13 cellular contexts compared by ENCODE assay signal in genomic region chr7:143487566-143487965, GRCh38. TPM values are rescaled to one million over a fixed set of nuclear protein-coding genes. Genes with fewer than 3 reads are reported as not detected.
A peak's percentile ranks its signal among the peaks of the same experiment; 100 is the strongest.
DNase-seq lines count a peak whose midpoint lies in the region; ATAC-seq and TF ChIP-seq lines count a peak whose summit lies in the region.
"Had no signal": no experiment of that assay in that cellular context is flagged by ENCODE, and none has a peak within 500 bp of the region (broad histone marks: within the 10 kb centered on the region; RNA-seq: fewer than 3 reads in every experiment).

No MANE protein-coding gene starts in this region.

- H3K4me1 Mint-ChIP-seq in activated CD4-positive, alpha-beta memory T cell treated with anti-CD3 and anti-CD28 coated beads, Interleukin-2, amount 10 ng/mL, durations not matched to agents 7 days and 5 days: peaks cover 9% of the 10 kb centered on the region

- no peak for ATAC-seq in HG03521 (IDR thresholded peaks at IDR 0.05; ENCODE audit: unreplicated experiment)
- no peak for ATAC-seq in HG03439 (IDR thresholded peaks at IDR 0.05; ENCODE audit: unreplicated experiment)

- H3K36me3 Mint-ChIP-seq in activated CD4-positive, alpha-beta memory T cell treated with anti-CD3 and anti-CD28 coated beads, Interleukin-2, amount 10 ng/mL, durations not matched to agents 7 days and 5 days (ENCODE audit: low read depth): no peaks in the 10 kb centered on the region

- POLR2A ChIA-PET in activated CD4-positive, alpha-beta memory T cell treated with anti-CD3 and anti-CD28 coated beads, Interleukin-2, amount 10 ng/mL, durations not matched to agents 7 days and 5 days (lab: Charles Lee): no interaction called here

- CTCF ChIA-PET in activated CD4-positive, alpha-beta memory T cell treated with anti-CD3 and anti-CD28 coated beads, Interleukin-2, amount 10 ng/mL, durations not matched to agents 7 days and 5 days (lab: Charles Lee): no interaction called here

- H3K4me1 ChIP-seq in prostate gland (replicated peaks): no peaks in the 10 kb centered on the region

- no peak overlapping the region for H3K4me3 Mint-ChIP-seq in activated CD4-positive, alpha-beta memory T cell treated with anti-CD3 and anti-CD28 coated beads, Interleukin-2, amount 10 ng/mL, durations not matched to agents 7 days and 5 days
- H3K4me3 Mint-ChIP-seq: endodermal cell had no signal

- peak; percentile 14 for DNase-seq in GM03348 (ENCODE audit: low spot score)
- peak; percentile 56 for DNase-seq in NCI-H1105 (lab: John Stamatoyannopoulos, UW)
- DNase-seq in fibroblast of gingiva (ENCODE audit: low read depth): peak; percentile 71
- peak; percentile 14 for DNase-seq in prostate gland (ENCODE audit: low spot score)
- DNase-seq in activated CD4-positive, alpha-beta memory T cell treated with anti-CD3 and anti-CD28 coated beads, Interleukin-2, amount 10 ng/mL, durations not matched to agents 7 days and 5 days: no peak
- DNase-seq in effector CD8-positive, alpha-beta T cell (lab: John Stamatoyannopoulos, UW): no peak
- DNase-seq: activated CD8-positive, alpha-beta memory T cell treated with anti-CD3 and anti-CD28 coated beads, Interleukin-2, amount 50 U/mL, for 4 hours; endodermal cell; H7; Kasumi-1 had no signal

- TF ChIP-seq CTCF in prostate gland (IDR thresholded peaks at IDR 0.05): no peak

- H3K27ac Mint-ChIP-seq in activated CD4-positive, alpha-beta memory T cell treated with anti-CD3 and anti-CD28 coated beads, Interleukin-2, amount 10 ng/mL, durations not matched to agents 7 days and 5 days: no peak overlapping the region
- H3K27ac Mint-ChIP-seq: endodermal cell had no signal

- H3K27me3 ChIP-seq in prostate gland (replicated peaks; ENCODE audit: insufficient read depth): no peaks in the 10 kb centered on the region

- H3K27ac ChIP-seq in prostate gland: no peak overlapping the region
- H3K27ac ChIP-seq: RWPE1 had no signal

- WGBS in prostate gland: 44% methylated on average over 5 of the region's 5 CpGs

- intact Hi-C loops in prostate gland (cut with DNase I): no loop called here

- no peaks in the 10 kb centered on the region for H3K36me3 ChIP-seq in prostate gland

- no peaks in the 10 kb centered on the region for H3K9me3 Mint-ChIP-seq in activated CD4-positive, alpha-beta memory T cell treated with anti-CD3 and anti-CD28 coated beads, Interleukin-2, amount 10 ng/mL, durations not matched to agents 7 days and 5 days
- H3K9me3 Mint-ChIP-seq: endodermal cell had no signal

- H3K27me3 Mint-ChIP-seq in activated CD4-positive, alpha-beta memory T cell treated with anti-CD3 and anti-CD28 coated beads, Interleukin-2, amount 10 ng/mL, durations not matched to agents 7 days and 5 days: peaks cover 2% of the 10 kb centered on the region

- H3K4me3 ChIP-seq in prostate gland: no peak overlapping the region

- TF ChIP-seq POLR2A in prostate gland (IDR thresholded peaks at IDR 0.05): no peak

- H3K9me3 ChIP-seq in prostate gland: no peaks in the 10 kb centered on the region

RNA-seq across cellular contexts. Expression of gene TAS2R41, which starts 9.9 kb away (rescaled TPM):
- 1 to 10 TPM in 1 of 2 donors, not detected in 1; 2.7 TPM for total RNA-seq in prostate gland
- not detected for total RNA-seq in activated CD4-positive, alpha-beta memory T cell treated with anti-CD3 and anti-CD28 coated beads, Interleukin-2, amount 10 ng/mL, durations not matched to agents 7 days and 5 days

RNA-seq across cellular contexts. Expression of gene TAS2R60, which starts 44.3 kb away (rescaled TPM):
- total RNA-seq in prostate gland: not detected
- not detected for total RNA-seq in activated CD4-positive, alpha-beta memory T cell treated with anti-CD3 and anti-CD28 coated beads, Interleukin-2, amount 10 ng/mL, durations not matched to agents 7 days and 5 days
- total RNA-seq: H7 had no signal

Comparison
In these comparisons a context has a peak if more than half of its experiments do, and no peak if none do; other contexts are left out.
1. DNase-seq: peak in GM03348 (single experiment), NCI-H1105 (single experiment), fibroblast of gingiva (single experiment) and prostate gland (single experiment); none in activated CD4-positive, alpha-beta memory T cell treated with anti-CD3 and anti-CD28 coated beads, Interleukin-2, amount 10 ng/mL, durations not matched to agents 7 days and 5 days (single experiment) and effector CD8-positive, alpha-beta T cell (single experiment).